25 cellular contexts compared by ENCODE assay signal in genomic region chr2:218202266-218202665, GRCh38. TPM values are rescaled to one million over a fixed set of nuclear protein-coding genes. Genes with fewer than 3 reads are reported as not detected.
DNase-seq lines count a peak whose midpoint lies in the region; ATAC-seq and TF ChIP-seq lines count a peak whose summit lies in the region.
"Had no signal": no experiment of that assay in that cellular context is flagged by ENCODE, and none has a peak within 500 bp of the region (broad histone marks: within the 10 kb centered on the region; RNA-seq: fewer than 3 reads in every experiment).

No MANE protein-coding gene starts in this region.

- no peaks in the 10 kb centered on the region for H4K20me1 ChIP-seq in fibroblast of lung (ENCODE audit: control insufficient read depth, extremely low read depth, insufficient read depth, low read length)

- no peak overlapping the region for H3K4me3 ChIP-seq in NB4 (ENCODE audit: low read depth, low read length)
- no peak overlapping the region for H3K4me3 ChIP-seq in fibroblast of lung (replicated peaks in 1 of 4; ENCODE audit: control extremely low read depth in 1 of 4, insufficient read depth in 1 of 4, low read depth in 3 of 4, low read length in 4 of 4)
- no peak overlapping the region for H3K4me3 ChIP-seq in neutrophil (ENCODE audit: low read depth in 1 of 2, low read length in 1 of 2)
- H3K4me3 ChIP-seq: MG63 had no signal

- no peak overlapping the region for H2AFZ ChIP-seq in fibroblast of lung (ENCODE audit: low read length)

- H3K36me3 ChIP-seq in fibroblast of lung (ENCODE audit: control insufficient read depth, insufficient read depth, low read length), result no peaks in the 10 kb centered on the region
- no peaks in the 10 kb centered on the region for H3K36me3 ChIP-seq in neutrophil
- H3K36me3 ChIP-seq: MG63 had no signal

- no peak overlapping the region for H3K4me3 Mint-ChIP-seq in stimulated activated naive B cell treated with anti-CD40 and anti-IgM and Interleukin-4, amounts not matched to agents 10 μg/mL and 1 μg/mL and 100 μg/mL, for 72 hours
- H3K4me3 Mint-ChIP-seq: CD4-positive, CD25-positive, alpha-beta regulatory T cell; IgD-negative memory B cell had no signal

- H3K4me1 ChIP-seq in fibroblast of lung (ENCODE audit: control insufficient read depth, extremely low read depth, insufficient read depth, low read length) (no peaks in the 10 kb centered on the region), neutrophil (ENCODE audit: control insufficient read depth in 1 of 2, insufficient read depth in 1 of 2, low read depth in 1 of 2, low read length in 1 of 2) (peaks cover 52% of the 10 kb centered on the region in 2 experiments)

- no peaks in the 10 kb centered on the region for H3K79me2 ChIP-seq in fibroblast of lung (ENCODE audit: control insufficient read depth, insufficient read depth, low read length)

- H3K27me3 ChIP-seq in fibroblast of lung (ENCODE audit: control insufficient read depth, insufficient read depth, low read length) (peaks cover 2% of the 10 kb centered on the region), neutrophil (no peaks in the 10 kb centered on the region)
- H3K27me3 ChIP-seq: MG63 had no signal

- H3K27ac Mint-ChIP-seq in stimulated activated naive B cell treated with anti-CD40 and anti-IgM and Interleukin-4, amounts not matched to agents 10 μg/mL and 1 μg/mL and 100 μg/mL, for 72 hours, result no peak overlapping the region
- H3K27ac Mint-ChIP-seq: CD4-positive, CD25-positive, alpha-beta regulatory T cell; IgD-negative memory B cell had no signal

- H3K27ac ChIP-seq in fibroblast of lung (ENCODE audit: insufficient read depth, low read length) (no peak overlapping the region), neutrophil (peak overlapping the region; percentile 71)

- TF ChIP-seq POLR2A in NB4 (IDR thresholded peaks at IDR 0.05; ENCODE audit: extremely low read depth, insufficient read length), result no peak

- no peak overlapping the region for H3K4me2 ChIP-seq in fibroblast of lung (ENCODE audit: extremely low read depth, insufficient read depth, low read length)
- H3K4me2 ChIP-seq: SK-N-SH had no signal

- peak; percentile 28 for DNase-seq in EH (ENCODE audit: low read depth)
- peak; percentile 39 for DNase-seq in NB4 (ENCODE audit: low read depth)
- peak; percentile 13 to 28 for DNase-seq in fibroblast of lung (ENCODE audit: low read depth in 2 of 2)
- DNase-seq in mesenteric fat pad (ENCODE audit: low spot score), result no peak
- DNase-seq in stimulated activated naive B cell treated with anti-CD40 and anti-IgM and Interleukin-4, amounts not matched to agents 10 μg/mL and 1 μg/mL and 100 μg/mL, for 72 hours, result no peak
- DNase-seq: CD4-positive, CD25-positive, alpha-beta regulatory T cell; DMS79 treated with DMSO at 0.1 percent for 48 hours; GOT3; HCEC 1CT; Karpas-422; MG63; NCI-H1092 treated with DMSO at 0.1 percent for 48 hours; NCI-H1436 treated with DMSO at 0.1 percent for 48 hours; NCI-H1930; NCI-H2227 treated with DMSO at 0.1 percent for 48 hours; NCI-H510A; SIG-M5; SK-N-SH had no signal

- H3K9me3 ChIP-seq in fibroblast of lung (ENCODE audit: control insufficient read depth, insufficient read depth, low read depth, low read length), result no peaks in the 10 kb centered on the region
- no peaks in the 10 kb centered on the region for H3K9me3 ChIP-seq in neutrophil
- H3K9me3 ChIP-seq: MG63, SK-N-SH had no signal

- H3K9me3 Mint-ChIP-seq in stimulated activated naive B cell treated with anti-CD40 and anti-IgM and Interleukin-4, amounts not matched to agents 10 μg/mL and 1 μg/mL and 100 μg/mL, for 72 hours, result no peaks in the 10 kb centered on the region
- H3K9me3 Mint-ChIP-seq: IgD-negative memory B cell had no signal

- no peaks in the 10 kb centered on the region for H3K36me3 Mint-ChIP-seq in stimulated activated naive B cell treated with anti-CD40 and anti-IgM and Interleukin-4, amounts not matched to agents 10 μg/mL and 1 μg/mL and 100 μg/mL, for 72 hours
- H3K36me3 Mint-ChIP-seq: CD4-positive, CD25-positive, alpha-beta regulatory T cell; IgD-negative memory B cell had no signal

- no peak overlapping the region for H3K9ac ChIP-seq in fibroblast of lung (ENCODE audit: insufficient read depth, low read length)
- H3K9ac ChIP-seq: SK-N-SH had no signal

- TF ChIP-seq CTCF in NB4 (IDR thresholded peaks at IDR 0.05; ENCODE audit: low read depth, low read length), result no peak
- TF ChIP-seq CTCF in fibroblast of lung (conservative IDR thresholded peaks at IDR 0.05 in 1 of 2, IDR thresholded peaks at IDR 0.05 in 1 of 2; ENCODE audit: low read depth in 1 of 2, low read length in 2 of 2), result no peak
- no peak for TF ChIP-seq CTCF in neutrophil (IDR thresholded peaks at IDR 0.05)

- no peaks in the 10 kb centered on the region for H3K4me1 Mint-ChIP-seq in stimulated activated naive B cell treated with anti-CD40 and anti-IgM and Interleukin-4, amounts not matched to agents 10 μg/mL and 1 μg/mL and 100 μg/mL, for 72 hours
- H3K4me1 Mint-ChIP-seq: CD4-positive, CD25-positive, alpha-beta regulatory T cell; IgD-negative memory B cell had no signal

- peaks cover 14 to 21% of the 10 kb centered on the region in 2 donors for H3K27me3 Mint-ChIP-seq in stimulated activated naive B cell treated with anti-CD40 and anti-IgM and Interleukin-4, amounts not matched to agents 10 μg/mL and 1 μg/mL and 100 μg/mL, for 72 hours

- no peak for ATAC-seq in GM18873 (IDR thresholded peaks at IDR 0.05; ENCODE audit: low FRiP score, unreplicated experiment)
- no peak for ATAC-seq in stimulated activated naive B cell treated with anti-CD40 and anti-IgM and Interleukin-4, amounts not matched to agents 10 μg/mL and 1 μg/mL and 100 μg/mL, for 72 hours (replicated peaks)
- ATAC-seq: Panc1 had no signal

RNA-seq across cellular contexts. Expression of gene ARPC2, which starts 14.7 kb away (rescaled TPM):
- total RNA-seq in fibroblast of lung (130 and 199 TPM in 2 replicates), mesenteric fat pad (323 TPM)
- polyA plus RNA-seq in fibroblast of lung, result 778 and 893 TPM in 2 replicates
- polyA plus RNA-seq in fibroblast of lung (2012), result 427 and 476 TPM in 2 replicates
- polyA minus RNA-seq in fibroblast of lung (ENCODE audit: low replicate concordance), result 162 and 180 TPM in 2 replicates

RNA-seq across cellular contexts. Expression of gene CXCR1, which starts 35.5 kb away (rescaled TPM):
- total RNA-seq in fibroblast of lung (not detected in 2 replicates), mesenteric fat pad (7.2 TPM)
- polyA plus RNA-seq in fibroblast of lung, result not detected in 2 replicates
- not detected in 2 replicates for polyA plus RNA-seq in fibroblast of lung (2012)
- polyA minus RNA-seq in fibroblast of lung (ENCODE audit: low replicate concordance), result not detected in 2 replicates
- total RNA-seq: A673; CD4-positive, CD25-positive, alpha-beta regulatory T cell; G401 had no signal
- polyA plus RNA-seq: BJ, SK-N-SH had no signal

RNA-seq across cellular contexts. Expression of gene GPBAR1, which starts 58.5 kb away (rescaled TPM):
- under 0.01 TPM in 1 of 2 replicates, not detected in the other for total RNA-seq in fibroblast of lung
- polyA plus RNA-seq in fibroblast of lung, result 0.02 TPM in 1 of 2 replicates, not detected in the other
- polyA plus RNA-seq in fibroblast of lung (2012), result 0.08 TPM in 1 of 2 replicates, not detected in the other
- not detected in 2 replicates for polyA minus RNA-seq in fibroblast of lung (ENCODE audit: low replicate concordance)
- total RNA-seq in mesenteric fat pad, result 34.8 TPM
- total RNA-seq: G401 had no signal
- polyA plus RNA-seq: BJ; CD4-positive, CD25-positive, alpha-beta regulatory T cell had no signal

Comparison
In these comparisons a context has a peak if more than half of its experiments do, and no peak if none do; other contexts are left out.
1. DNase-seq: peak in EH (single experiment), NB4 (single experiment) and fibroblast of lung (2 of 2); none in mesenteric fat pad (single experiment) and stimulated activated naive B cell treated with anti-CD40 and anti-IgM and Interleukin-4, amounts not matched to agents 10 μg/mL and 1 μg/mL and 100 μg/mL, for 72 hours (single experiment).
2. RNA of gene GPBAR1, which starts 58.5 kb away (total RNA-seq): 34.8 TPM in mesenteric fat pad (single experiment); under 0.01 TPM in fibroblast of lung; every median in the first group is over 10 times any median in the second.